9 cellular contexts compared by ENCODE assay signal in the genomic region with DNA sequence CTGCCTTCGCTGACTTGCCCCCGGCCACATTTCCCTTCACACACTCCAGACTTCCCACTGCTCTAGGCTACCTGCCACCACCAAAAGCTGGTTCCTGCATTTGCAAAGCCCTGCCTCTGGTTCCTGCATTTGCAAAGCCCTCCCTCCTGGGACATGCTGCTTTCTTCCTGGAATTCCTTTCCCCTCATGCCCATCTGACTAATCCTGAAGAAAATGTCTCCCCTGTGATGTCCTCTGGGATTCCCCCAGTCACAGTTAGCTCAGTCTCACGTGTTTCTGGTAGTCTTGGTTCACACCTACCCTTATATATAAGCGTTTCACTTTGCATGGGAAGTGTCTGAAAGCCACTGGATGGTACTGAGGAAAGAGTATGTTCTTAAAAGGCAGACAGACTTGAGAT.
A peak's percentile ranks its signal among the peaks of the same experiment; 100 is the strongest.
DNase-seq lines count a peak whose midpoint lies in the region; ATAC-seq, FAIRE-seq and TF ChIP-seq lines count a peak whose summit lies in the region.
"Had no signal": no experiment of that assay in that cellular context is flagged by ENCODE, and none has a peak within 500 bp of the region (broad histone marks: within the 10 kb centered on the region; RNA-seq: fewer than 3 reads in every experiment).

No MANE protein-coding gene starts in this region.

- in situ Hi-C loops in GM12878 (cut with MboI) = no loop called here

- no peak overlapping the region for H3K9ac ChIP-seq in GM12878 (ENCODE audit: control insufficient read depth, insufficient read depth, low read length)
- H3K9ac ChIP-seq in iPS-18a (ENCODE audit: low read length) = peak overlapping the region; percentile 14

- ATAC-seq in heart left ventricle = peak in 1 of 4 donors; percentile 13
- no peak for ATAC-seq in Right ventricle myocardium inferior
- ATAC-seq in GM12878 = peak; percentile 56
- no peak for ATAC-seq in thoracic aorta (ENCODE audit: insufficient number of reproducible peaks, low FRiP score, low read depth)
- no peak for ATAC-seq in GM18873 (IDR thresholded peaks at IDR 0.05; ENCODE audit: low FRiP score, unreplicated experiment)

- no peak overlapping the region for H3K4me2 ChIP-seq in GM12878 (ENCODE audit: control insufficient read depth, insufficient read depth)

- no peaks in the 10 kb centered on the region for H3K79me2 ChIP-seq in GM12878 (ENCODE audit: control insufficient read depth, insufficient read depth, low read length)

- H3K36me3 ChIP-seq in heart left ventricle = peaks cover 0 to 27% (median 17%) of the 10 kb centered on the region in 9 donors
- H3K36me3 ChIP-seq in GM12878 (ENCODE audit: control insufficient read depth in 2 of 2, insufficient read depth in 2 of 2, low read length in 1 of 2) = no peaks in the 10 kb centered on the region
- H3K36me3 ChIP-seq in iPS-18a (ENCODE audit: control insufficient read depth, low read depth, low read length) = peaks cover 19% of the 10 kb centered on the region
- peaks cover 21% of the 10 kb centered on the region for H3K36me3 ChIP-seq in thoracic aorta

- 49 to 58% (median 51%) methylated on average over 4 of the region's 4 CpGs for WGBS in heart left ventricle, 4 donors
- 40% methylated on average over 4 of the region's 4 CpGs for WGBS in GM12878 (ENCODE audit: insufficient coverage, insufficient replicate concordance, low lambda C conversion rate, missing lambda C conversion rate)

- peak overlapping the region in 10 of 12 donors; percentile 16 to 66 (median 31) for H3K27ac ChIP-seq in heart left ventricle
- no peak overlapping the region for H3K27ac ChIP-seq in GM12878 (ENCODE audit: control insufficient read depth, insufficient read depth)
- peak overlapping the region; percentile 68 for H3K27ac ChIP-seq in iPS-18a (ENCODE audit: low read length)
- peak overlapping the region; percentile 3 to 67 for H3K27ac ChIP-seq in thoracic aorta

- no peak overlapping the region for H2AFZ ChIP-seq in GM12878 (ENCODE audit: control insufficient read depth, low read depth, low read length)

- RAD21 ChIA-PET in GM12878 (lab: Charles Lee; ENCODE audit: unreplicated experiment) = interaction anchor here (1.1 to 3.8 kb wide), 5 partner anchors 10 to 179 kb away, joined by 3 to 20 read pairs (median 13); no protein-coding TSS in a partner anchor

- no peak for TF ChIP-seq RAD21 in GM12878 (IDR thresholded peaks at IDR 0.05; ENCODE audit: insufficient read depth, low read depth, low read length)

- BruUV-seq in GM12878 (replicated peaks; lab: Mats Ljungman, UMichigan) = no TSS peak

- no peaks in the 10 kb centered on the region for H4K20me1 ChIP-seq in GM12878 (ENCODE audit: control insufficient read depth, insufficient read depth)

- DNase-seq in heart left ventricle (no peak), Right ventricle myocardium inferior (ENCODE audit: missing footprints) (no peak), GM12878 (ENCODE audit: low read depth, low spot score) (no peak), thoracic aorta (ENCODE audit: low spot score) (no peak), GF-D8 (lab: John Stamatoyannopoulos, UW) (no peak), COLO668 (lab: John Stamatoyannopoulos, UW; ENCODE audit: unreplicated experiment) (no peak)
- DNase-seq: activated CD4-positive, alpha-beta T cell treated with anti-CD3 and anti-CD28 coated beads, Interleukin-2, amount 10 ng/mL, durations not matched to agents 7 days and 5 days had no signal

- no peaks in the 10 kb centered on the region for H3K27me3 ChIP-seq in heart left ventricle
- H3K27me3 ChIP-seq in GM12878 (replicated peaks in 1 of 2; ENCODE audit: control insufficient read depth in 2 of 2, insufficient read depth in 2 of 2, low read length in 1 of 2) = no peaks in the 10 kb centered on the region
- H3K27me3 ChIP-seq in iPS-18a (ENCODE audit: control insufficient read depth, insufficient read depth, low read length) = no peaks in the 10 kb centered on the region
- no peaks in the 10 kb centered on the region for H3K27me3 ChIP-seq in thoracic aorta (replicated peaks; ENCODE audit: insufficient read depth)

- CTCF ChIA-PET in GM12878 (lab: Yijun Ruan, JAX) = interaction anchor here (0.6 to 5.8 kb wide), 12 partner anchors 10 to 368 kb away, joined by 3 to 111 read pairs (median 6); no protein-coding TSS in a partner anchor

- H3K4me3 ChIP-seq in heart left ventricle (no peak overlapping the region), GM12878 (no peak overlapping the region), iPS-18a (ENCODE audit: low read length) (no peak overlapping the region), thoracic aorta (no peak overlapping the region)

- SMC1A ChIA-PET in GM12878 (lab: Charles Lee; ENCODE audit: uncharacterized antibody, unreplicated experiment) = interaction anchor here (1.0 to 2.3 kb wide), 5 partner anchors 26 to 179 kb away, joined by 3 to 8 read pairs (median 3); no protein-coding TSS in a partner anchor

- H3K4me1 ChIP-seq in heart left ventricle (peaks cover 5 to 64% (median 37%) of the 10 kb centered on the region in 12 donors), GM12878 (ENCODE audit: control insufficient read depth, insufficient read depth, low read length) (peaks cover 7% of the 10 kb centered on the region), iPS-18a (ENCODE audit: control insufficient read depth, low read depth, low read length) (peaks cover 42% of the 10 kb centered on the region), thoracic aorta (ENCODE audit: control insufficient read depth in 1 of 2, low read depth in 2 of 2) (peaks cover 42 to 74% of the 10 kb centered on the region in 2 donors)

- FAIRE-seq in GM12878 (lab: Jason Lieb, UNC) = no peak

- TF ChIP-seq POLR2A in heart left ventricle (IDR thresholded peaks at IDR 0.05) (no peak), GM12878 (IDR thresholded peaks at IDR 0.05; ENCODE audit: low read depth, low read length) (no peak)

- intact Hi-C loops in heart left ventricle (cut with DNase I) = loop anchor here (2.0 to 10.0 kb wide), 10 partner anchors 39 to 401 kb away; no protein-coding TSS in a partner anchor
- intact Hi-C loops in Right ventricle myocardium inferior (cut with DNase I) = loop anchor here (2.0 to 5.0 kb wide), 2 partner anchors 95 to 409 kb away; a partner anchor contains a TSS
- intact Hi-C loops in GM12878 (cut with micrococcal nuclease; ENCODE audit: unreplicated experiment) = loop anchor here (5.0 to 10.0 kb wide), 2 partner anchors 174 to 401 kb away; no protein-coding TSS in a partner anchor

- POLR2A ChIA-PET in GM12878 (lab: Charles Lee) = interaction anchor here (1.0 kb wide), 1 partner anchor 26 kb away, joined by 3 read pairs; no protein-coding TSS in a partner anchor

- no peak for TF ChIP-seq EP300 in GM12878 (IDR thresholded peaks at IDR 0.05; ENCODE audit: borderline replicate concordance in 1 of 2, control insufficient read depth in 1 of 2, low read depth in 2 of 2, low read length in 2 of 2)

- TF ChIP-seq CTCF in heart left ventricle (IDR thresholded peaks at IDR 0.05) (no peak), GM12878 (IDR thresholded peaks at IDR 0.05 in 2 of 3, conservative IDR thresholded peaks at IDR 0.05 in 1 of 3; ENCODE audit: control insufficient read depth in 2 of 3, extremely low read depth in 1 of 3, insufficient read depth in 1 of 3, low read depth in 3 of 3, low read length in 3 of 3) (no peak), thoracic aorta (IDR thresholded peaks at IDR 0.05) (no peak)

- no peaks in the 10 kb centered on the region for H3K9me3 ChIP-seq in heart left ventricle
- no peaks in the 10 kb centered on the region for H3K9me3 ChIP-seq in GM12878 (replicated peaks; ENCODE audit: control insufficient read depth, insufficient read depth, low read length)
- no peaks in the 10 kb centered on the region for H3K9me3 ChIP-seq in iPS-18a (ENCODE audit: control insufficient read depth, low read depth, low read length)
- no peaks in the 10 kb centered on the region for H3K9me3 ChIP-seq in thoracic aorta

TF ChIP-seq in GM12878, 131 proteins besides CTCF, POLR2A, EP300 and RAD21 (continues in another document):
- TF ChIP-seq, protein P1, sequence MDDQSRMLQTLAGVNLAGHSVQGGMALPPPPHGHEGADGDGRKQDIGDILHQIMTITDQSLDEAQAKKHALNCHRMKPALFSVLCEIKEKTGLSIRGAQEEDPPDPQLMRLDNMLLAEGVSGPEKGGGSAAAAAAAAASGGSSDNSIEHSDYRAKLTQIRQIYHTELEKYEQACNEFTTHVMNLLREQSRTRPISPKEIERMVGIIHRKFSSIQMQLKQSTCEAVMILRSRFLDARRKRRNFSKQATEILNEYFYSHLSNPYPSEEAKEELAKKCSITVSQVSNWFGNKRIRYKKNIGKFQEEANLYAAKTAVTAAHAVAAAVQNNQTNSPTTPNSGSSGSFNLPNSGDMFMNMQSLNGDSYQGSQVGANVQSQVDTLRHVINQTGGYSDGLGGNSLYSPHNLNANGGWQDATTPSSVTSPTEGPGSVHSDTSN (IDR thresholded peaks at IDR 0.05; ENCODE audit: insufficient replicate concordance, low read depth, low read length) = no peak
- TF ChIP-seq MYC (IDR thresholded peaks at IDR 0.05; ENCODE audit: insufficient read depth, insufficient read length, insufficient replicate concordance, low read length, severe bottlenecking) (no peak), BHLHE40 (IDR thresholded peaks at IDR 0.05; ENCODE audit: borderline replicate concordance in 1 of 2, low read depth in 2 of 2, low read length in 1 of 2) (peak; percentile 85 to 92), CHD4 (IDR thresholded peaks at IDR 0.05) (no peak), NBN (IDR thresholded peaks at IDR 0.05) (0 out of 2 replicates have a peak, but pooled peaks have one; percentile 35), ATF7 (IDR thresholded peaks at IDR 0.05; ENCODE audit: low read depth) (peak; percentile 55)
- TF ChIP-seq, protein P2, sequence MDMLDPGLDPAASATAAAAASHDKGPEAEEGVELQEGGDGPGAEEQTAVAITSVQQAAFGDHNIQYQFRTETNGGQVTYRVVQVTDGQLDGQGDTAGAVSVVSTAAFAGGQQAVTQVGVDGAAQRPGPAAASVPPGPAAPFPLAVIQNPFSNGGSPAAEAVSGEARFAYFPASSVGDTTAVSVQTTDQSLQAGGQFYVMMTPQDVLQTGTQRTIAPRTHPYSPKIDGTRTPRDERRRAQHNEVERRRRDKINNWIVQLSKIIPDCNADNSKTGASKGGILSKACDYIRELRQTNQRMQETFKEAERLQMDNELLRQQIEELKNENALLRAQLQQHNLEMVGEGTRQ (IDR thresholded peaks at IDR 0.05; ENCODE audit: borderline replicate concordance, low read depth, low read length) = no peak
- TF ChIP-seq, protein P3, sequence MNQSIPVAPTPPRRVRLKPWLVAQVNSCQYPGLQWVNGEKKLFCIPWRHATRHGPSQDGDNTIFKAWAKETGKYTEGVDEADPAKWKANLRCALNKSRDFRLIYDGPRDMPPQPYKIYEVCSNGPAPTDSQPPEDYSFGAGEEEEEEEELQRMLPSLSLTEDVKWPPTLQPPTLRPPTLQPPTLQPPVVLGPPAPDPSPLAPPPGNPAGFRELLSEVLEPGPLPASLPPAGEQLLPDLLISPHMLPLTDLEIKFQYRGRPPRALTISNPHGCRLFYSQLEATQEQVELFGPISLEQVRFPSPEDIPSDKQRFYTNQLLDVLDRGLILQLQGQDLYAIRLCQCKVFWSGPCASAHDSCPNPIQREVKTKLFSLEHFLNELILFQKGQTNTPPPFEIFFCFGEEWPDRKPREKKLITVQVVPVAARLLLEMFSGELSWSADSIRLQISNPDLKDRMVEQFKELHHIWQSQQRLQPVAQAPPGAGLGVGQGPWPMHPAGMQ (IDR thresholded peaks at IDR 0.05; ENCODE audit: borderline replicate concordance) = no peak
